1 cellular context compared by ENCODE assay signal in the genomic region with DNA sequence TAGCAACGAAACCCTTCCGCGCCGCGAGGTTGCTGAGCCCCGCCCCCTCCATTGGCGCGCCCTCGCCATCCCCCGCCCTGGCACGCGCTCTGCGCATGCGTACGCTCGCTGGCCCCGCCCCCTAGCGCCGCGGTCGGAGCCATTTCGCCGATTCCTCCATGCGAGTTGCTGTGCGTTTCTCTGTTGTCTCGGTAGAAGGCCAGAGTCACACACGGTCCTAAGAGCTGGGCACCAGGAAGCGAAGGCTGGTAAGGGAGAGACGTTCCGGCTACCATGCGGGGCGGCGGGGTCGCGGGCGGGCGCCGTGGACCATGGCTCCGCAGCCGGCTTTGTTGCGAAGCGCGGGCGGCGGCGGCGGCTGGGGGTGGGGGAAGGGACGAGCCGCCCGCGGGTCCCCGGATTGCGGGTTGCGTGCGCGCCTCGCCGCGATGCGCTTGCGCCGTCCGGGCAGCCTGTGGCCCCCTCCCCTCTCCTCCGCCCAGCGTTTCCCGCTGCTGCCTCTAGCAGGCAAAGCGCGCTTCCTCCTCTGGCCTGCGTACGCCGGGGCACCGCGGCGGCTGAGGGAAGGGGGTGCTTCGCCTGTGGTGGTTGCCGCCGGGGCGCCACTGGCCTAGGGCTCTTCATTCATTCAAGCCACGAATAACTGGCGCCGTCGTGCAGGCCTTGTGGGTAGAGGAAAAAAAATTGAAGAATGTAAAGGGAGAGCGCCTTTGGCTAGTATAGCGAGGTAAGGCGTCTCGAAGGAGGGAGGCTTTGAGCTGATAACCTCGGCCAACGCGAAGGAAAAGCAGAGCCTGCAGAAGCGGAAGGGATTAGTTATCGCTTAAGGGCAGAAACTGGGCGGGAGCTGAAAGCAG.
A peak's percentile ranks its signal among the peaks of the same experiment; 100 is the strongest.
TF ChIP-seq lines count a peak whose summit lies in the region.

TSS of gene DHX9 (plus strand) at position 139 of the 857 bp plus-strand sequence. CDS start 3,220 bp downstream, outside the sequence.

TF ChIP-seq in HEK293, 187 proteins besides CTCF, POLR2A, EP300 and RAD21 (continued from another document):
- TF ChIP-seq, protein P1, sequence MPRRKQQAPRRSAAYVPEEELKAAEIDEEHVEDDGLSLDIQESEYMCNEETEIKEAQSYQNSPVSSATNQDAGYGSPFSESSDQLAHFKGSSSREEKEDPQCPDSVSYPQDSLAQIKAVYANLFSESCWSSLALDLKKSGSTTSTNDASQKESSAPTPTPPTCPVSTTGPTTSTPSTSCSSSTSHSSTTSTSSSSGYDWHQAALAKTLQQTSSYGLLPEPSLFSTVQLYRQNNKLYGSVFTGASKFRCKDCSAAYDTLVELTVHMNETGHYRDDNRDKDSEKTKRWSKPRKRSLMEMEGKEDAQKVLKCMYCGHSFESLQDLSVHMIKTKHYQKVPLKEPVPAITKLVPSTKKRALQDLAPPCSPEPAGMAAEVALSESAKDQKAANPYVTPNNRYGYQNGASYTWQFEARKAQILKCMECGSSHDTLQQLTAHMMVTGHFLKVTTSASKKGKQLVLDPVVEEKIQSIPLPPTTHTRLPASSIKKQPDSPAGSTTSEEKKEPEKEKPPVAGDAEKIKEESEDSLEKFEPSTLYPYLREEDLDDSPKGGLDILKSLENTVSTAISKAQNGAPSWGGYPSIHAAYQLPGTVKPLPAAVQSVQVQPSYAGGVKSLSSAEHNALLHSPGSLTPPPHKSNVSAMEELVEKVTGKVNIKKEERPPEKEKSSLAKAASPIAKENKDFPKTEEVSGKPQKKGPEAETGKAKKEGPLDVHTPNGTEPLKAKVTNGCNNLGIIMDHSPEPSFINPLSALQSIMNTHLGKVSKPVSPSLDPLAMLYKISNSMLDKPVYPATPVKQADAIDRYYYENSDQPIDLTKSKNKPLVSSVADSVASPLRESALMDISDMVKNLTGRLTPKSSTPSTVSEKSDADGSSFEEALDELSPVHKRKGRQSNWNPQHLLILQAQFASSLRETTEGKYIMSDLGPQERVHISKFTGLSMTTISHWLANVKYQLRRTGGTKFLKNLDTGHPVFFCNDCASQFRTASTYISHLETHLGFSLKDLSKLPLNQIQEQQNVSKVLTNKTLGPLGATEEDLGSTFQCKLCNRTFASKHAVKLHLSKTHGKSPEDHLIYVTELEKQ (tag by site-specific recombination; IDR thresholded peaks at IDR 0.05; ENCODE audit: borderline replicate concordance) = no peak
- TF ChIP-seq KLF16 (tag by site-specific recombination; IDR thresholded peaks at IDR 0.05) (peak; percentile 72), ZNF184 (tag by site-specific recombination; IDR thresholded peaks at IDR 0.05) (no peak), ZNF23 (tag by site-specific recombination; IDR thresholded peaks at IDR 0.05; ENCODE audit: borderline replicate concordance) (no peak), PRDM1 (tag by site-specific recombination; IDR thresholded peaks at IDR 0.05) (no peak), HOXC10 (CRISPR knock-in tag; IDR thresholded peaks at IDR 0.05) (no peak), ZNF768 (tag by site-specific recombination; IDR thresholded peaks at IDR 0.05) (peak; percentile 35; the same call in 1 of the 2 replicates), ZNF248 (tag by site-specific recombination; IDR thresholded peaks at IDR 0.05) (no peak), ZFP3 (tag by site-specific recombination; IDR thresholded peaks at IDR 0.05; ENCODE audit: low read depth) (no peak), ZNF10 (tag by site-specific recombination; IDR thresholded peaks at IDR 0.05) (no peak; the same call in 1 of the 2 replicates), KLF7 (tag by site-specific recombination; IDR thresholded peaks at IDR 0.05; ENCODE audit: borderline replicate concordance) (no peak), MYNN (tag by site-specific recombination; IDR thresholded peaks at IDR 0.05; ENCODE audit: borderline replicate concordance) (no peak), ZNF514 (tag by site-specific recombination; IDR thresholded peaks at IDR 0.05) (no peak), ZNF585B (tag by site-specific recombination; IDR thresholded peaks at IDR 0.05) (no peak), REPIN1 (tag by site-specific recombination; IDR thresholded peaks at IDR 0.05; ENCODE audit: low read depth) (no peak), ZNF274 (IDR thresholded peaks at IDR 0.05; ENCODE audit: low read length) (no peak), ZNF274 (tag by site-specific recombination; IDR thresholded peaks at IDR 0.05; ENCODE audit: borderline replicate concordance) (no peak), ZBTB10 (tag by site-specific recombination; IDR thresholded peaks at IDR 0.05) (no peak; the same call in 1 of the 2 replicates), ZNF114 (tag by site-specific recombination; IDR thresholded peaks at IDR 0.05) (no peak), KLF9 (tag by site-specific recombination; IDR thresholded peaks at IDR 0.05; ENCODE audit: low read depth) (peak; percentile 94), SP7 (tag by site-specific recombination; IDR thresholded peaks at IDR 0.05) (no peak; the same call in none of the 2 replicates)
- TF ChIP-seq, protein P2, sequence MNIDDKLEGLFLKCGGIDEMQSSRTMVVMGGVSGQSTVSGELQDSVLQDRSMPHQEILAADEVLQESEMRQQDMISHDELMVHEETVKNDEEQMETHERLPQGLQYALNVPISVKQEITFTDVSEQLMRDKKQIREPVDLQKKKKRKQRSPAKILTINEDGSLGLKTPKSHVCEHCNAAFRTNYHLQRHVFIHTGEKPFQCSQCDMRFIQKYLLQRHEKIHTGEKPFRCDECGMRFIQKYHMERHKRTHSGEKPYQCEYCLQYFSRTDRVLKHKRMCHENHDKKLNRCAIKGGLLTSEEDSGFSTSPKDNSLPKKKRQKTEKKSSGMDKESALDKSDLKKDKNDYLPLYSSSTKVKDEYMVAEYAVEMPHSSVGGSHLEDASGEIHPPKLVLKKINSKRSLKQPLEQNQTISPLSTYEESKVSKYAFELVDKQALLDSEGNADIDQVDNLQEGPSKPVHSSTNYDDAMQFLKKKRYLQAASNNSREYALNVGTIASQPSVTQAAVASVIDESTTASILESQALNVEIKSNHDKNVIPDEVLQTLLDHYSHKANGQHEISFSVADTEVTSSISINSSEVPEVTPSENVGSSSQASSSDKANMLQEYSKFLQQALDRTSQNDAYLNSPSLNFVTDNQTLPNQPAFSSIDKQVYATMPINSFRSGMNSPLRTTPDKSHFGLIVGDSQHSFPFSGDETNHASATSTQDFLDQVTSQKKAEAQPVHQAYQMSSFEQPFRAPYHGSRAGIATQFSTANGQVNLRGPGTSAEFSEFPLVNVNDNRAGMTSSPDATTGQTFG (tag by site-specific recombination; IDR thresholded peaks at IDR 0.05; ENCODE audit: borderline replicate concordance) = no peak
